ENCODE assay signal across 17 cellular contexts in the genomic region with DNA sequence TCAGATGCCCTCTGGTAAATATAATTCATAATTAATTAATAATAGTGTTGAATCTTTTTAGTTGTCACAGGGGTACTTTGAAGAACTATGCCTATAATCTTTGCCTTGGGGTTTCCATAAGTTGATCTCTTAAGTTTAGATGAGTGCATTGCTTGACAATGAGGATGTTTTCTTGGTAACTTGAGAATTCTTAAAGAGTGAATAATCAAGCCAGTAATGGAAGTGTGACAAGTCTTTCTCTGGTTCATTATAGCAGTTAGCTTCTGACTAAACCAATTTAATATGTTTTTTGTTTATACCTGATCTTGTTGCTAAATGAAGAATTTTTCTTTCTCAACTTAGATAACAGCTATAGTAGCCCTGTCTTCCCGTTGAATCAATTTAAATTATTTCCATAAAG. TPM values are rescaled to one million over a fixed set of nuclear protein-coding genes. Genes with fewer than 3 reads are reported as not detected.
DNase-seq lines count a peak whose midpoint lies in the region; ATAC-seq, FAIRE-seq and TF ChIP-seq lines count a peak whose summit lies in the region.
"Had no signal": no experiment of that assay in that cellular context is flagged by ENCODE, and none has a peak within 500 bp of the region (broad histone marks: within the 10 kb centered on the region; RNA-seq: fewer than 3 reads in every experiment).

No MANE protein-coding gene starts in this region.

- H3K27ac ChIP-seq in A549 = peak overlapping the region; percentile 58; a peak in 5 of 6 replicates
- H3K27ac ChIP-seq: upper lobe of right lung had no signal

- TF ChIP-seq RAD21 in A549 (conservative IDR thresholded peaks at IDR 0.05 in 1 of 2, IDR thresholded peaks at IDR 0.05 in 1 of 2) = no peak

- DNase-seq in A549 (ENCODE audit: low read depth in 1 of 2, low spot score in 1 of 2) = peak in 1 of 2 experiments; percentile 31
- peak; percentile 86 for DNase-seq in HCEC 1CT
- DNase-seq in fibroblast of the aortic adventitia (ENCODE audit: low read depth) = peak; percentile 27
- no peak for DNase-seq in HT-29 (ENCODE audit: low spot score)
- no peak for DNase-seq in islet precursor cell
- no peak for DNase-seq in SKM-1 treated with dmso at 0.1 percent for 144 hours (lab: John Stamatoyannopoulos, UW; ENCODE audit: unreplicated experiment)
- no peak for DNase-seq in NCI-H345 (lab: John Stamatoyannopoulos, UW)
- DNase-seq: activated CD8-positive, alpha-beta T cell treated with anti-CD3 and anti-CD28 coated beads, Interleukin-2, amount 10 ng/mL, durations not matched to agents 7 days and 5 days; activated gamma-delta T cell; central memory CD4-positive, alpha-beta T cell; H7; mucosa of descending colon; NCI-H2171 treated with DMSO at 0.1 percent for 48 hours; RPMI8226; upper lobe of right lung had no signal

- CTCF ChIA-PET in A549 (lab: Yijun Ruan, JAX) = interaction anchor here (1.1 to 1.3 kb wide), 2 partner anchors 14 to 29 kb away, joined by 3 read pairs; no protein-coding TSS in a partner anchor

- H3K4me2 ChIP-seq in A549 = peak overlapping the region; percentile 62

- 38% methylated on average over 1 of the region's 1 CpG for WGBS in A549 (ENCODE audit: missing lambda C conversion rate)

- H3K4me1 ChIP-seq in A549 = peaks cover 76% of the 10 kb centered on the region
- H3K4me1 ChIP-seq: upper lobe of right lung had no signal

- no peaks in the 10 kb centered on the region for H3K9me3 ChIP-seq in A549
- H3K9me3 ChIP-seq: mucosa of descending colon, upper lobe of right lung had no signal

- H3K4me3 ChIP-seq in A549 (no peak overlapping the region), fibroblast of the aortic adventitia (ENCODE audit: low read depth, low read length) (no peak overlapping the region)
- H3K4me3 ChIP-seq: mucosa of descending colon, upper lobe of right lung had no signal

- ATAC-seq in A549 (0 out of 6 replicates have a peak, but pooled peaks of 1 of the 2 experiments have one; percentile 11), SK-N-SH treated with all-trans-retinoic acid at 6 μM for 48 hours (peak; percentile 64; the same call in 2 of the 3 replicates)
- ATAC-seq: activated CD8-positive, alpha-beta T cell treated with anti-CD3 and anti-CD28 coated beads, Interleukin-2, amount 10 ng/mL, durations not matched to agents 7 days and 5 days; mucosa of descending colon; upper lobe of right lung had no signal

- no peak for TF ChIP-seq EP300 in A549 (IDR thresholded peaks at IDR 0.05)

- TF ChIP-seq CTCF in A549 (IDR thresholded peaks at IDR 0.05) = no peak
- no peak for TF ChIP-seq CTCF in fibroblast of the aortic adventitia (IDR thresholded peaks at IDR 0.05; ENCODE audit: insufficient read depth, low read length)

- FAIRE-seq in A549 (lab: Jason Lieb, UNC) = no peak
- FAIRE-seq: GM12892 had no signal

- no peak for TF ChIP-seq POLR2A in A549 (IDR thresholded peaks at IDR 0.05; ENCODE audit: low read length)

- POLR2A ChIA-PET in A549 (lab: Yijun Ruan, JAX) = no interaction called here

TF ChIP-seq in A549, 52 proteins besides CTCF, POLR2A, EP300 and RAD21:
- TF ChIP-seq RCOR1 (IDR thresholded peaks at IDR 0.05; ENCODE audit: low read depth, low read length) (no peak), FOSL2 (IDR thresholded peaks at IDR 0.05) (no peak), FOSL2 (CRISPR knock-in tag; IDR thresholded peaks at IDR 0.05) (peak; percentile 30; the same call in 1 of the 2 replicates)

TF ChIP-seq in SK-N-SH treated with all-trans-retinoic acid at 6 μM for 48 hours, 23 proteins besides CTCF, POLR2A, EP300 and RAD21:
- TF ChIP-seq ISL1 (CRISPR knock-in tag; IDR thresholded peaks at IDR 0.05) (peak; percentile 41), ZC3H10 (CRISPR knock-in tag; IDR thresholded peaks at IDR 0.05) (no peak)
TF ChIP-seq in SK-N-SH treated with all-trans-retinoic acid at 6 μM for 48 hours: peak in this region for 1.

RNA-seq across cellular contexts. Expression of a gene that starts 46.2 kb away (rescaled TPM):
- polyA plus RNA-seq in A549 (2011; rRNA removed) (281 and 378 TPM in 2 replicates), A549 (2017; fragmentation: RNase III; extraction: RNeasy Plus Mini Kit Qiagen cat#74134 plus additional on column Dnase treatment) (126 to 142 TPM (median 129 TPM) in 3 replicates)
- 103 and 107 TPM in 2 replicates for polyA plus RNA-seq in A549 (2012; cell fraction: cytosol; rRNA removed)
- polyA plus RNA-seq in A549 (2012; cell fraction: nucleus; rRNA removed) = 24.1 and 54.9 TPM in 2 replicates
- 298 and 349 TPM in 2 replicates for polyA minus RNA-seq in A549 (2011; rRNA and poly(A)+ RNA removed)
- total RNA-seq in fibroblast of the aortic adventitia (ENCODE audit: low replicate concordance) = 130 and 261 TPM in 2 replicates
- total RNA-seq in HT-29 (2014; rRNA removed; shearing (Covaris generic)) = 20.1 and 23.2 TPM in 2 replicates

Comparison
In these comparisons a context has a peak if more than half of its experiments do, and no peak if none do; other contexts are left out.
1. DNase-seq: peak in HCEC 1CT (single experiment) and fibroblast of the aortic adventitia (single experiment); none in HT-29 (single experiment), islet precursor cell (single experiment), SKM-1 treated with dmso at 0.1 percent for 144 hours (single experiment) and NCI-H345 (single experiment).